Comparison of ENCODE assay signal across 10 cellular contexts in genomic region chr12:3315201-3315661, GRCh38.
DNase-seq lines count a peak whose midpoint lies in the region; ATAC-seq, FAIRE-seq and TF ChIP-seq lines count a peak whose summit lies in the region.
"Had no signal": no experiment of that assay in that cellular context is flagged by ENCODE, and none has a peak within 500 bp of the region (broad histone marks: within the 10 kb centered on the region; RNA-seq: fewer than 3 reads in every experiment).

No MANE protein-coding gene starts in this region.

- dilution Hi-C loops in keratinocyte (cut with MboI; ENCODE audit: extremely low pct_ligation_motif_present, low sequenced_read_pairs): no loop called here

- peak; percentile 92 for FAIRE-seq in keratinocyte (lab: Jason Lieb, UNC)

- H3K79me2 ChIP-seq in SK-N-SH (ENCODE audit: insufficient read depth): no peaks in the 10 kb centered on the region
- H3K79me2 ChIP-seq in keratinocyte (ENCODE audit: control insufficient read depth, insufficient read depth, low read length): no peaks in the 10 kb centered on the region

- POLR2A ChIA-PET in SK-N-SH (lab: Yijun Ruan, JAX): no interaction called here

- H3K4me3 ChIP-seq in SK-N-SH (ENCODE audit: low read depth in 2 of 2, low read length in 1 of 2): no peak overlapping the region
- no peak overlapping the region for H3K4me3 ChIP-seq in keratinocyte (ENCODE audit: control insufficient read depth in 2 of 3, extremely low read depth in 1 of 3, insufficient read depth in 2 of 3, low read depth in 1 of 3, low read length in 3 of 3)

- no peak overlapping the region for H3K4me3 Mint-ChIP-seq in activated naive CD4-positive, alpha-beta T cell treated with anti-CD3 and anti-CD28 coated beads, Interleukin-2, amount 10 ng/mL, durations not matched to agents 7 days and 5 days

- H3K36me3 Mint-ChIP-seq in activated naive CD4-positive, alpha-beta T cell treated with anti-CD3 and anti-CD28 coated beads, Interleukin-2, amount 10 ng/mL, durations not matched to agents 7 days and 5 days: no peaks in the 10 kb centered on the region

- DNase-seq in SK-N-SH (peak; percentile 65), SW480 (ENCODE audit: low spot score) (peak; percentile 46), keratinocyte (ENCODE audit: low read depth, low spot score) (no peak), occipital lobe (lab: John Stamatoyannopoulos, UW) (no peak)
- DNase-seq in activated naive CD4-positive, alpha-beta T cell treated with anti-CD3 and anti-CD28 coated beads, Interleukin-2, amount 10 ng/mL, durations not matched to agents 7 days and 5 days: no peak
- DNase-seq: activated naive CD4-positive, alpha-beta T cell; head of caudate nucleus had no signal

- H3K4me1 ChIP-seq in SK-N-SH (ENCODE audit: control insufficient read depth in 1 of 2, insufficient read depth in 2 of 2, low read depth in 1 of 2, low read length in 1 of 2) (peaks cover 0 to 25% of the 10 kb centered on the region in 2 experiments; a peak in 2 of 4 replicates), keratinocyte (ENCODE audit: control insufficient read depth, extremely low read depth, insufficient read depth, low read length) (peaks cover 54% of the 10 kb centered on the region)

- H3K4me1 Mint-ChIP-seq in activated naive CD4-positive, alpha-beta T cell treated with anti-CD3 and anti-CD28 coated beads, Interleukin-2, amount 10 ng/mL, durations not matched to agents 7 days and 5 days: no peaks in the 10 kb centered on the region

- CTCF ChIA-PET in SK-N-SH (lab: Yijun Ruan, JAX): interaction anchor here (0.9 to 7.8 kb wide), 14 partner anchors 9 to 961 kb away, joined by 3 to 156 read pairs (median 4); no protein-coding TSS in a partner anchor
- CTCF ChIA-PET in activated naive CD4-positive, alpha-beta T cell treated with anti-CD3 and anti-CD28 coated beads, Interleukin-2, amount 10 ng/mL, durations not matched to agents 7 days and 5 days (lab: Charles Lee): interaction anchor here (0.7 to 6.6 kb wide), 4 partner anchors 15 to 489 kb away, joined by 3 to 50 read pairs (median 3); no protein-coding TSS in a partner anchor

- H3K9me1 ChIP-seq in keratinocyte (ENCODE audit: control insufficient read depth, extremely low read depth, insufficient read depth, low read length): no peaks in the 10 kb centered on the region

- no peaks in the 10 kb centered on the region for H3F3A ChIP-seq in SK-N-SH (replicated peaks; ENCODE audit: insufficient read depth)

- no peaks in the 10 kb centered on the region for H3K9me3 Mint-ChIP-seq in activated naive CD4-positive, alpha-beta T cell treated with anti-CD3 and anti-CD28 coated beads, Interleukin-2, amount 10 ng/mL, durations not matched to agents 7 days and 5 days

- H3K27ac Mint-ChIP-seq in activated naive CD4-positive, alpha-beta T cell treated with anti-CD3 and anti-CD28 coated beads, Interleukin-2, amount 10 ng/mL, durations not matched to agents 7 days and 5 days: no peak overlapping the region

- peak in 1 of 2 experiments; percentile 70; a peak in 2 of 4 replicates for TF ChIP-seq EP300 in SK-N-SH (IDR thresholded peaks at IDR 0.05; ENCODE audit: borderline replicate concordance in 1 of 2, low read depth in 1 of 2, low read length in 1 of 2)

- no peaks in the 10 kb centered on the region for H3K36me3 ChIP-seq in SK-N-SH (replicated peaks in 1 of 2; ENCODE audit: control insufficient read depth in 1 of 2, insufficient read depth in 2 of 2, low read length in 1 of 2)
- H3K36me3 ChIP-seq in keratinocyte (ENCODE audit: control insufficient read depth in 2 of 2, extremely low read depth in 1 of 2, insufficient read depth in 2 of 2, low read length in 2 of 2): no peaks in the 10 kb centered on the region

- no peak for TF ChIP-seq CTCF in SK-N-SH (IDR thresholded peaks at IDR 0.05)
- TF ChIP-seq CTCF in keratinocyte (optimal IDR thresholded peaks at IDR 0.05 in 1 of 3, IDR thresholded peaks at IDR 0.05 in 1 of 3, conservative IDR thresholded peaks at IDR 0.05 in 1 of 3; ENCODE audit: extremely low read depth in 1 of 3, insufficient read depth in 2 of 3, low read length in 3 of 3): no peak

- H3K4me2 ChIP-seq in SK-N-SH (no peak overlapping the region), keratinocyte (ENCODE audit: control insufficient read depth, extremely low read depth, insufficient read depth, low read depth, low read length) (peak overlapping the region; percentile 30)

- ATAC-seq in SK-N-SH treated with all-trans-retinoic acid at 6 μM for 48 hours: no peak
- ATAC-seq in GM21786 (IDR thresholded peaks at IDR 0.05; ENCODE audit: unreplicated experiment): no peak
- no peak for ATAC-seq in GM21526 (IDR thresholded peaks at IDR 0.05; ENCODE audit: low FRiP score, unreplicated experiment)

- no peaks in the 10 kb centered on the region for H3K9me2 ChIP-seq in SK-N-SH

- H3K9ac ChIP-seq in SK-N-SH: no peak overlapping the region
- H3K9ac ChIP-seq in keratinocyte (ENCODE audit: control insufficient read depth, extremely low read depth, insufficient read depth, low read length): no peak overlapping the region

- 40% methylated on average over 11 of the region's 11 CpGs for WGBS in SK-N-SH (ENCODE audit: low lambda C conversion rate)

- H3K9me3 ChIP-seq in SK-N-SH (no peaks in the 10 kb centered on the region), keratinocyte (ENCODE audit: control insufficient read depth, low read depth, low read length) (no peaks in the 10 kb centered on the region)

- H3K27ac ChIP-seq in SK-N-SH (ENCODE audit: low read depth in 2 of 2, low read length in 1 of 2): no peak overlapping the region; a peak in 1 of 4 replicates
- no peak overlapping the region for H3K27ac ChIP-seq in keratinocyte (ENCODE audit: control insufficient read depth, insufficient read depth, low read length)

- peak; percentile 1; the same call in 1 of the 2 replicates for TF ChIP-seq RAD21 in SK-N-SH (IDR thresholded peaks at IDR 0.05; ENCODE audit: low read length)

- H4K20me1 ChIP-seq in SK-N-SH (ENCODE audit: insufficient read depth) (no peaks in the 10 kb centered on the region), keratinocyte (ENCODE audit: control insufficient read depth, extremely low read depth, insufficient read depth, low read length) (no peaks in the 10 kb centered on the region)

- H3K27me3 Mint-ChIP-seq in activated naive CD4-positive, alpha-beta T cell treated with anti-CD3 and anti-CD28 coated beads, Interleukin-2, amount 10 ng/mL, durations not matched to agents 7 days and 5 days: peaks cover 14% of the 10 kb centered on the region

- H2AFZ ChIP-seq in SK-N-SH (ENCODE audit: low read depth) (no peak overlapping the region), keratinocyte (ENCODE audit: control insufficient read depth, low read length) (no peak overlapping the region)

- H3K27me3 ChIP-seq in SK-N-SH (ENCODE audit: insufficient read depth) (peaks cover 9% of the 10 kb centered on the region; the same call in 1 of the 2 replicates), keratinocyte (ENCODE audit: control insufficient read depth, extremely low read depth, insufficient read depth, low read length) (no peaks in the 10 kb centered on the region)

TF ChIP-seq in SK-N-SH, 30 proteins besides CTCF, POLR2A, EP300 and RAD21 (continues in another document):
- TF ChIP-seq RCOR1 (IDR thresholded peaks at IDR 0.05; ENCODE audit: low read length) (no peak), USF2 (IDR thresholded peaks at IDR 0.05; ENCODE audit: borderline replicate concordance, low read depth, low read length) (no peak), CHD2 (IDR thresholded peaks at IDR 0.05; ENCODE audit: low read length, partially characterized antibody) (no peak)

TF ChIP-seq in SK-N-SH treated with all-trans-retinoic acid at 6 μM for 48 hours, 23 proteins besides CTCF, POLR2A, EP300 and RAD21:
- TF ChIP-seq, protein P1, sequence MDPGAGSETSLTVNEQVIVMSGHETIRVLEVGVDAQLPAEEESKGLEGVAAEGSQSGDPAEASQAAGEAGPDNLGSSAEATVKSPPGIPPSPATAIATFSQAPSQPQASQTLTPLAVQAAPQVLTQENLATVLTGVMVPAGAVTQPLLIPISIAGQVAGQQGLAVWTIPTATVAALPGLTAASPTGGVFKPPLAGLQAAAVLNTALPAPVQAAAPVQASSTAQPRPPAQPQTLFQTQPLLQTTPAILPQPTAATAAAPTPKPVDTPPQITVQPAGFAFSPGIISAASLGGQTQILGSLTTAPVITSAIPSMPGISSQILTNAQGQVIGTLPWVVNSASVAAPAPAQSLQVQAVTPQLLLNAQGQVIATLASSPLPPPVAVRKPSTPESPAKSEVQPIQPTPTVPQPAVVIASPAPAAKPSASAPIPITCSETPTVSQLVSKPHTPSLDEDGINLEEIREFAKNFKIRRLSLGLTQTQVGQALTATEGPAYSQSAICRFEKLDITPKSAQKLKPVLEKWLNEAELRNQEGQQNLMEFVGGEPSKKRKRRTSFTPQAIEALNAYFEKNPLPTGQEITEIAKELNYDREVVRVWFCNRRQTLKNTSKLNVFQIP (CRISPR knock-in tag; IDR thresholded peaks at IDR 0.05; ENCODE audit: borderline replicate concordance, low read depth): no peak

Comparison
In these comparisons a context has a peak if more than half of its experiments do, and no peak if none do; other contexts are left out.
1. DNase-seq: peak in SK-N-SH (single experiment) and SW480 (single experiment); none in keratinocyte (single experiment), activated naive CD4-positive, alpha-beta T cell treated with anti-CD3 and anti-CD28 coated beads, Interleukin-2, amount 10 ng/mL, durations not matched to agents 7 days and 5 days (single experiment) and occipital lobe (single experiment).